ENCODE assay signal across 8 cellular contexts in genomic region chr12:57604454-57605307, GRCh38. TPM values are rescaled to one million over a fixed set of nuclear protein-coding genes. Genes with fewer than 3 reads are reported as not detected.
DNase-seq lines count a peak whose midpoint lies in the region; ATAC-seq and TF ChIP-seq lines count a peak whose summit lies in the region.

Gene DTX3, plus strand, starts transcription at chr12:57604824. Its CDS starts 1,694 bp downstream, at chr12:57606518.

- H3K79me2 ChIP-seq in trophoblast cell (ENCODE audit: control insufficient read depth, insufficient read depth, low read length, poor library complexity), result peaks cover 3% of the 10 kb centered on the region

- H3K9me3 ChIP-seq in BE2C (no peaks in the 10 kb centered on the region), adrenal gland (replicated peaks in 1 of 3) (no peaks in the 10 kb centered on the region), left ventricle myocardium inferior (replicated peaks) (no peaks in the 10 kb centered on the region), trophoblast cell (ENCODE audit: insufficient read depth, low read depth, low read length) (peaks cover 1% of the 10 kb centered on the region)

- ATAC-seq in GM19438 (IDR thresholded peaks at IDR 0.05; ENCODE audit: low read depth, unreplicated experiment) (peak; percentile 58), HG03469 (IDR thresholded peaks at IDR 0.05; ENCODE audit: unreplicated experiment) (no peak)

- no peak for TF ChIP-seq CTCF in BE2C (IDR thresholded peaks at IDR 0.05; ENCODE audit: low read depth, low read length)
- no peak for TF ChIP-seq CTCF in adrenal gland (IDR thresholded peaks at IDR 0.05)
- TF ChIP-seq CTCF in left ventricle myocardium inferior (IDR thresholded peaks at IDR 0.05; ENCODE audit: borderline replicate concordance), result no peak

- 1 to 2% (median 1%) methylated on average over 11 to 52 of the region's 52 CpGs for WGBS in adrenal gland, 4 donors
- WGBS in trophoblast cell (ENCODE audit: extremely low coverage, insufficient coverage, insufficient read length), result no CpG with 5 or more reads among the region's 52 CpGs

- intact Hi-C loops in adrenal gland (cut with DNase I), result no loop called here
- intact Hi-C loops in left ventricle myocardium inferior (cut with micrococcal nuclease), result no loop called here

- peak within 1 kb of the TSS; percentile 57 for H2AK5ac ChIP-seq in trophoblast cell (ENCODE audit: low read length)

- H3K23ac ChIP-seq in trophoblast cell (ENCODE audit: low read length), result no peak within 1 kb of the TSS

- DNase-seq in BE2C (peak; percentile 58), NCI-H510A (lab: John Stamatoyannopoulos, UW) (peak; percentile 50), adrenal gland (peak; percentile 37 to 70 (median 53)), left ventricle myocardium inferior (peak; percentile 55), trophoblast cell (no peak), NCI-H446 (lab: John Stamatoyannopoulos, UW) (no peak)

- peak within 1 kb of the TSS; percentile 93 for H3K4me2 ChIP-seq in trophoblast cell (ENCODE audit: low read length)

- no peak within 1 kb of the TSS for H2BK12ac ChIP-seq in trophoblast cell (ENCODE audit: low read length)

- peak within 1 kb of the TSS; percentile 98 for H2AFZ ChIP-seq in trophoblast cell (ENCODE audit: insufficient read depth, low read length, poor library complexity)

- peak within 1 kb of the TSS; percentile 4 for H2BK5ac ChIP-seq in trophoblast cell (ENCODE audit: low read depth, low read length, poor library complexity)

- peak within 1 kb of the TSS; percentile 81 for H4K91ac ChIP-seq in trophoblast cell (ENCODE audit: low read depth, low read length)

- H3K18ac ChIP-seq in trophoblast cell (ENCODE audit: low read length), result peak within 1 kb of the TSS; percentile 79

- H3K9ac ChIP-seq in trophoblast cell (ENCODE audit: low read length), result peak within 1 kb of the TSS; percentile 75

- H4K12ac ChIP-seq in trophoblast cell (ENCODE audit: low read depth, low read length), result peak within 1 kb of the TSS; percentile 60

- H3K4me3 ChIP-seq in BE2C (ENCODE audit: low read depth, low read length) (peak within 1 kb of the TSS; percentile 92), adrenal gland (peak within 1 kb of the TSS; percentile 24 to 89 (median 54)), left ventricle myocardium inferior (peak within 1 kb of the TSS; percentile 83), trophoblast cell (ENCODE audit: low read depth, low read length) (peak within 1 kb of the TSS; percentile 83)

- H3K36me3 ChIP-seq in BE2C, result peaks cover 7% of the 10 kb centered on the region; the same call in 1 of the 2 replicates
- peaks cover 0 to 33% of the 10 kb centered on the region in 2 donors for H3K36me3 ChIP-seq in adrenal gland (replicated peaks in 1 of 2)
- peaks cover 37% of the 10 kb centered on the region for H3K36me3 ChIP-seq in left ventricle myocardium inferior
- H3K36me3 ChIP-seq in trophoblast cell (ENCODE audit: control insufficient read depth in 1 of 2, insufficient read depth in 2 of 2, low read length in 2 of 2), result peaks cover 17 to 30% of the 10 kb centered on the region in 2 experiments

- peak within 1 kb of the TSS; percentile 39 for H3K4ac ChIP-seq in trophoblast cell (ENCODE audit: low read depth, low read length)

- peak within 1 kb of the TSS; percentile 87 for H3K14ac ChIP-seq in trophoblast cell (ENCODE audit: low read length)

- H3K27me3 ChIP-seq in BE2C, result no peaks in the 10 kb centered on the region
- H3K27me3 ChIP-seq in adrenal gland, result no peaks in the 10 kb centered on the region
- H3K27me3 ChIP-seq in left ventricle myocardium inferior (ENCODE audit: low read depth), result no peaks in the 10 kb centered on the region
- H3K27me3 ChIP-seq in trophoblast cell (ENCODE audit: insufficient read depth, low read length), result no peaks in the 10 kb centered on the region

- H2BK120ac ChIP-seq in trophoblast cell (ENCODE audit: insufficient read depth, low read length, poor library complexity), result peak within 1 kb of the TSS; percentile 80

- H3K4me1 ChIP-seq in BE2C (peaks cover 7% of the 10 kb centered on the region; the same call in 1 of the 2 replicates), adrenal gland (replicated peaks in 1 of 2) (peaks cover 17 to 24% of the 10 kb centered on the region in 2 donors), left ventricle myocardium inferior (peaks cover 65% of the 10 kb centered on the region), trophoblast cell (ENCODE audit: control insufficient read depth in 1 of 2, insufficient read depth in 2 of 2, low read length in 2 of 2) (peaks cover 11 to 18% of the 10 kb centered on the region in 2 experiments)

- peaks cover 7% of the 10 kb centered on the region for H3K79me1 ChIP-seq in trophoblast cell (ENCODE audit: low read length)

- H3K27ac ChIP-seq in adrenal gland, result peak within 1 kb of the TSS in 4 of 5 donors; percentile 66 to 96 (median 82)
- peak within 1 kb of the TSS; percentile 92 for H3K27ac ChIP-seq in left ventricle myocardium inferior (replicated peaks)
- H3K27ac ChIP-seq in trophoblast cell (ENCODE audit: low read depth, low read length), result no peak within 1 kb of the TSS

- TF ChIP-seq POLR2A in adrenal gland (IDR thresholded peaks at IDR 0.05), result peak in 1 of 2 donors; percentile 19

- H4K8ac ChIP-seq in trophoblast cell (ENCODE audit: low read depth, low read length), result peak within 1 kb of the TSS; percentile 97

RNA-seq across cellular contexts. Expression of gene DTX3, which starts in this region (rescaled TPM):
- 178 TPM for polyA plus RNA-seq in BE2C (2012; ENCODE audit: insufficient read depth, insufficient read length, low read depth)
- 10 to 100 TPM; 21.4 to 59.7 (median 47.6) TPM for total RNA-seq in adrenal gland
- polyA plus RNA-seq in adrenal gland, result 100 to 1,000 TPM in 1 of 3 donors, 10 to 100 TPM in 2; 20.4 to 136 (median 98.9) TPM
- total RNA-seq in left ventricle myocardium inferior, result 22.3 TPM
- 13.0 and 13.2 TPM in 2 replicates for polyA plus RNA-seq in trophoblast cell (2013)

Comparison
In these comparisons a context has a peak if more than half of its experiments do, and no peak if none do; other contexts are left out.
1. DNase-seq: peak in BE2C (single experiment), NCI-H510A (single experiment), adrenal gland (7 of 7) and left ventricle myocardium inferior (single experiment); none in trophoblast cell (0 of 2) and NCI-H446 (0 of 2).
2. Peak in every context shown above with its lines, with median percentiles within 50 percentile points of each other: H3K4me3 ChIP-seq.